24 cellular contexts compared by ENCODE assay signal in genomic region chr2:178119181-178119922, GRCh38. TPM values are rescaled to one million over a fixed set of nuclear protein-coding genes. Genes with fewer than 3 reads are reported as not detected.
"Had no signal": no experiment of that assay in that cellular context is flagged by ENCODE, and none has a peak within 500 bp of the region (broad histone marks: within the 10 kb centered on the region; RNA-seq: fewer than 3 reads in every experiment).

No MANE protein-coding gene starts in this region.

- H3K27ac ChIP-seq: epithelial cell of prostate, hepatocyte, lower lobe of right lung, thyroid gland had no signal

- H3K4me2 ChIP-seq: hepatocyte had no signal

- H3K27me3 Mint-ChIP-seq: activated B cell treated with CpG ODN at 0.5 μM for 24 hours; activated CD8-positive, alpha-beta T cell treated with anti-CD3 and anti-CD28 coated beads for 36 hours; T-cell had no signal

- H3K4me1 Mint-ChIP-seq: mesothelial cell of epicardium had no signal

- ATAC-seq: activated CD8-positive, alpha-beta T cell treated with anti-CD3 and anti-CD28 coated beads for 36 hours; lower lobe of right lung; T-cell had no signal

- DNase-seq: activated B cell treated with CpG ODN at 0.5 μM for 24 hours; activated CD4-positive, alpha-beta T cell treated with anti-CD3 and anti-CD28 coated beads for 4 hours; activated CD8-positive, alpha-beta T cell treated with anti-CD3 and anti-CD28 coated beads for 36 hours; activated naive CD4-positive, alpha-beta T cell treated with anti-CD3 and anti-CD28 coated beads for 36 hours; activated T-cell treated with anti-CD3 and anti-CD28 coated beads, Interleukin-2, amount 50 U/mL, for 1 hour; anterior cingulate cortex; foreskin fibroblast; lower lobe of right lung; nucleus accumbens; posterior cingulate gyrus; retina; stimulated activated CD4-positive, alpha-beta T cell treated with anti-CD3 and anti-CD28 coated beads, Interleukin-12 subunit alpha, Interleukin-12 subunit beta, amount 100 ng/mL, for 4 hours; stimulated activated CD4-positive, alpha-beta T cell treated with anti-CD3 and anti-CD28 coated beads, Interleukin-1b, Interleukin-23, amount 100 ng/mL, for 48 hours; stimulated activated CD8-positive, alpha-beta memory T cell treated with anti-CD3 and anti-CD28 coated beads, Interleukin-4, amount 100 ng/mL, for 48 hours; stimulated activated naive CD4-positive, alpha-beta T cell; T-cell; T-helper 9 cell; thyroid gland had no signal

- H3K4me3 ChIP-seq: hepatocyte, lower lobe of right lung, thyroid gland had no signal

- H3K4me3 Mint-ChIP-seq: activated B cell treated with CpG ODN at 0.5 μM for 24 hours; activated CD8-positive, alpha-beta T cell treated with anti-CD3 and anti-CD28 coated beads for 36 hours; activated naive CD4-positive, alpha-beta T cell treated with anti-CD3 and anti-CD28 coated beads for 36 hours; mesothelial cell of epicardium; nephron; T-cell had no signal

- H3K9me3 Mint-ChIP-seq: activated B cell treated with CpG ODN at 0.5 μM for 24 hours; activated CD8-positive, alpha-beta T cell treated with anti-CD3 and anti-CD28 coated beads for 36 hours; activated naive CD4-positive, alpha-beta T cell treated with anti-CD3 and anti-CD28 coated beads for 36 hours; activated T-helper 2 cell treated with anti-CD3 and anti-CD28 coated beads, Interferon-gamma antibody, Interleukin-2, Interleukin-4, amounts not matched to agents 10 μg/mL and 5 μg/mL and 100 μg/mL, durations not matched to agents 14 hours and 24 hours and 36 hours; mesothelial cell of epicardium; nephron; T-cell had no signal

- H3K9me3 ChIP-seq: lower lobe of right lung, thyroid gland had no signal

- H2AFZ ChIP-seq: hepatocyte had no signal

- H3K4me1 ChIP-seq: thyroid gland had no signal

- H3K27me3 ChIP-seq: hepatocyte, thyroid gland had no signal

- H3K27ac Mint-ChIP-seq: activated B cell treated with CpG ODN at 0.5 μM for 24 hours; activated CD8-positive, alpha-beta T cell treated with anti-CD3 and anti-CD28 coated beads for 36 hours; activated naive CD4-positive, alpha-beta T cell treated with anti-CD3 and anti-CD28 coated beads for 36 hours; activated T-helper 2 cell treated with anti-CD3 and anti-CD28 coated beads, Interferon-gamma antibody, Interleukin-2, Interleukin-4, amounts not matched to agents 10 μg/mL and 5 μg/mL and 100 μg/mL, durations not matched to agents 14 hours and 24 hours and 36 hours; mesothelial cell of epicardium; nephron; T-cell had no signal

RNA-seq across cellular contexts. Expression of gene PDE11A, which starts 46.8 kb away (rescaled TPM):
- total RNA-seq: activated B cell treated with CpG ODN at 0.5 μM for 24 hours; activated CD8-positive, alpha-beta T cell treated with anti-CD3 and anti-CD28 coated beads for 36 hours; activated naive CD4-positive, alpha-beta T cell treated with anti-CD3 and anti-CD28 coated beads for 36 hours; activated T-helper 2 cell treated with anti-CD3 and anti-CD28 coated beads, Interferon-gamma antibody, Interleukin-2, Interleukin-4, amounts not matched to agents 10 μg/mL and 5 μg/mL and 100 μg/mL, durations not matched to agents 14 hours and 24 hours and 36 hours; glomerular endothelial cell; T-cell had no signal
